Comparison of ENCODE assay signal across 8 cellular contexts in the genomic region with DNA sequence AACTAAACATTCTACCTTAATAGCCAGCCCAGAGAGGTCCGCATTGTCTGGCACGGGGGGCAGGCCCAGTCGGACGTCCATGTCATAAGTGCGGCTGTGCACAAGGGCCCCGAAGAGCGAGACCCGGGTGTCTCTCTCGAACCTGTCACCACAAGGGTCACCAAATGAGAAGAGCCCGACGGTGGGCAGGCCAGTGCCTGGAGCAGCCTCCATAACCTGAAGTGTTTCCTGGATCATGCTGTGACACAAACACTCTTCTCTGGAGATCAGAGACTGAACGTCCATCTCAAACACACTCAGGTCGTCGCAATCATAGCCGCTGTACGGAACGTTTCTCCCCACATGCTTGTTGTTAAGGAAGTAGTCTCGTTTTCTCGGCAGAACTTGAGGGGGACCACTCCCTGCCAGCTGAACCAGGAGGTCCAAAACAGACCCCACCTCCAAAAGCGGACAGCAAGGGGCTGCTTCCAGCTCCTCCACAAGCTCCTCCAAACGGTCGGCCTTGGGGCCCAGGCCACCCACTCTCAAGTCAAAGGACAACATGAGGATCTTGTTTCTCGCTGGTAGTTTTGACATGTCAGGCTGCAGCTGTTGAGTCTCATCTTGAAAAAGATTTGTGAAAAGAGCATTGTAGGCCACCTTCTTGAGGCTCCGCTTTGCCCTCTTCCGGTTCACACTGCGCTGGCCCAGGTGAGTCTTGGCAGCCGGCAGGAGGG. TPM values are rescaled to one million over a fixed set of nuclear protein-coding genes. Genes with fewer than 3 reads are reported as not detected.
DNase-seq lines count a peak whose midpoint lies in the region; ATAC-seq, FAIRE-seq and TF ChIP-seq lines count a peak whose summit lies in the region.

No MANE protein-coding gene starts in this region.

- H3K27ac Mint-ChIP-seq in CD8-positive, alpha-beta memory T cell: peak overlapping the region; percentile 94 to 100 (median 98)

- H3K36me3 Mint-ChIP-seq in CD8-positive, alpha-beta memory T cell: peaks cover 0 to 40% (median 5%) of the 10 kb centered on the region in 3 donors

- peak overlapping the region; percentile 77 to 98 for H3K9ac ChIP-seq in mucosa of rectum (ENCODE audit: low read depth in 1 of 2, low read length in 2 of 2)

- POLR2A ChIA-PET in CD8-positive, alpha-beta memory T cell (lab: Charles Lee): interaction anchor here (0.7 to 1.3 kb wide), 7 partner anchors 23 to 282 kb away, joined by 3 to 10 read pairs (median 6); a partner anchor contains a TSS

- peaks cover 0 to 1% of the 10 kb centered on the region in 2 donors for H3K27me3 Mint-ChIP-seq in CD8-positive, alpha-beta memory T cell

- peak overlapping the region; percentile 84 to 100 (median 98) for H3K4me3 Mint-ChIP-seq in CD8-positive, alpha-beta memory T cell

- no peaks in the 10 kb centered on the region for H3K9me3 ChIP-seq in CD8-positive, alpha-beta memory T cell (ENCODE audit: low read length)
- H3K9me3 ChIP-seq in mucosa of rectum (ENCODE audit: control insufficient read depth in 2 of 2, low read length in 2 of 2): no peaks in the 10 kb centered on the region

- peaks cover 24% of the 10 kb centered on the region for H3K36me3 ChIP-seq in CD8-positive, alpha-beta memory T cell (ENCODE audit: insufficient read depth, low read length)
- H3K36me3 ChIP-seq in bronchial epithelial cell (ENCODE audit: control insufficient read depth, insufficient read depth, low read length) (peaks cover 21% of the 10 kb centered on the region), mucosa of rectum (ENCODE audit: control insufficient read depth in 2 of 2, insufficient read depth in 2 of 2, low read length in 2 of 2) (peaks cover 6 to 33% of the 10 kb centered on the region in 2 donors)

- no peaks in the 10 kb centered on the region for H3K27me3 ChIP-seq in CD8-positive, alpha-beta memory T cell (ENCODE audit: insufficient read depth, low read length, poor library complexity, severe bottlenecking)
- H3K27me3 ChIP-seq in bronchial epithelial cell (ENCODE audit: control insufficient read depth, insufficient read depth, low read length): no peaks in the 10 kb centered on the region
- no peaks in the 10 kb centered on the region for H3K27me3 ChIP-seq in mucosa of rectum (ENCODE audit: control insufficient read depth in 2 of 2, insufficient read depth in 2 of 2, low read length in 2 of 2)

- TF ChIP-seq CTCF in bronchial epithelial cell (IDR thresholded peaks at IDR 0.05; ENCODE audit: insufficient read depth, low read length, severe bottlenecking) (no peak), D721Med (IDR thresholded peaks at IDR 0.05; ENCODE audit: insufficient read depth, missing control alignments) (no peak)

- no peaks in the 10 kb centered on the region for H3K9me3 Mint-ChIP-seq in CD8-positive, alpha-beta memory T cell

- no peak for DNase-seq in CD8-positive, alpha-beta memory T cell
- DNase-seq in Jurkat, Clone E6-1 (ENCODE audit: low read depth, low spot score): no peak
- DNase-seq in bronchial epithelial cell (ENCODE audit: low read depth): no peak
- no peak for DNase-seq in D721Med (ENCODE audit: insufficient read length, low spot score)
- no peak for DNase-seq in GM12891 (ENCODE audit: insufficient read length, low spot score)
- no peak for DNase-seq in RCC 7860 (ENCODE audit: low spot score)

- TF ChIP-seq POLR2A in GM12891 (IDR thresholded peaks at IDR 0.05; ENCODE audit: low read depth, low read length): no peak

- peak overlapping the region; percentile 77 for H3K4me3 ChIP-seq in CD8-positive, alpha-beta memory T cell (ENCODE audit: low read length)
- H3K4me3 ChIP-seq in Jurkat, Clone E6-1 (ENCODE audit: low read length): peak overlapping the region; percentile 95
- H3K4me3 ChIP-seq in bronchial epithelial cell (ENCODE audit: low read depth, low read length): peak overlapping the region; percentile 93
- peak overlapping the region; percentile 93 to 96 for H3K4me3 ChIP-seq in mucosa of rectum (ENCODE audit: low read length in 2 of 2)

- FAIRE-seq in bronchial epithelial cell (lab: Jason Lieb, UNC) (peak; percentile 47), D721Med (lab: Jason Lieb, UNC) (no peak), GM12891 (lab: Jason Lieb, UNC) (no peak), RCC 7860 (lab: Jason Lieb, UNC) (no peak)

- H3K4me1 ChIP-seq in CD8-positive, alpha-beta memory T cell (ENCODE audit: insufficient read depth, low read length): peaks cover 50% of the 10 kb centered on the region
- peaks cover 37 to 40% of the 10 kb centered on the region in 2 donors for H3K4me1 ChIP-seq in mucosa of rectum (ENCODE audit: control insufficient read depth in 2 of 2, insufficient read depth in 2 of 2, low read length in 2 of 2)

- ATAC-seq in GM21737 (IDR thresholded peaks at IDR 0.05; ENCODE audit: unreplicated experiment): no peak

- H3K4me1 Mint-ChIP-seq in CD8-positive, alpha-beta memory T cell: peaks cover 34 to 66% (median 41%) of the 10 kb centered on the region in 3 donors

- CTCF ChIA-PET in CD8-positive, alpha-beta memory T cell (lab: Charles Lee): interaction anchor here (0.8 to 4.7 kb wide), 16 partner anchors 8 to 377 kb away, joined by 3 to 28 read pairs (median 4); a partner anchor contains a TSS

- peak overlapping the region; percentile 99 for H3K27ac ChIP-seq in CD8-positive, alpha-beta memory T cell (ENCODE audit: low read depth, low read length)
- peak overlapping the region; percentile 93 for H3K27ac ChIP-seq in mucosa of rectum (ENCODE audit: low read depth in 2 of 2, low read length in 2 of 2)

TF ChIP-seq in GM12891, 5 proteins besides CTCF, POLR2A, EP300 and RAD21:
- TF ChIP-seq POU2F2 (IDR thresholded peaks at IDR 0.05; ENCODE audit: low read depth, low read length) (no peak), TAF1 (IDR thresholded peaks at IDR 0.05; ENCODE audit: low read depth, low read length) (no peak), POLR2AphosphoS5 (IDR thresholded peaks at IDR 0.05; ENCODE audit: low read depth, low read length) (no peak), PAX5 (IDR thresholded peaks at IDR 0.05; ENCODE audit: insufficient read depth, low read length, severe bottlenecking) (no peak), SPI1 (IDR thresholded peaks at IDR 0.05; ENCODE audit: low read depth, low read length) (no peak)

RNA-seq across cellular contexts. Expression of a gene that starts 1.0 kb away (rescaled TPM):
- 10 to 100 TPM; 51.4 to 52.2 TPM for total RNA-seq in CD8-positive, alpha-beta memory T cell
- 18.6 TPM for polyA plus RNA-seq in CD8-positive, alpha-beta memory T cell
- polyA plus RNA-seq in Jurkat, Clone E6-1 (2012; ENCODE audit: insufficient read depth, insufficient read length): 44.0 TPM
- 18.2 TPM in 2 replicates for total RNA-seq in bronchial epithelial cell
- 25.2 TPM for polyA plus RNA-seq in GM12891 (2012; ENCODE audit: low read depth, missing spikeins)

RNA-seq across cellular contexts. Expression of a gene that starts 7.2 kb away (rescaled TPM):
- 10 to 100 TPM; 42.5 to 44.7 TPM for total RNA-seq in CD8-positive, alpha-beta memory T cell
- 7.5 TPM for polyA plus RNA-seq in CD8-positive, alpha-beta memory T cell
- 54.8 TPM for polyA plus RNA-seq in Jurkat, Clone E6-1 (2012; ENCODE audit: insufficient read depth, insufficient read length)
- 9.7 and 13.8 TPM in 2 replicates for total RNA-seq in bronchial epithelial cell
- 32.6 TPM for polyA plus RNA-seq in GM12891 (2012; ENCODE audit: low read depth, missing spikeins)

RNA-seq across cellular contexts. Expression of a gene that starts 17.6 kb away (rescaled TPM):
- 1 to 10 TPM; 9.3 to 9.7 TPM for total RNA-seq in CD8-positive, alpha-beta memory T cell
- 0.03 TPM for polyA plus RNA-seq in CD8-positive, alpha-beta memory T cell
- 27.7 TPM for polyA plus RNA-seq in Jurkat, Clone E6-1 (2012; ENCODE audit: insufficient read depth, insufficient read length)
- 12.4 and 14.1 TPM in 2 replicates for total RNA-seq in bronchial epithelial cell
- 11.3 TPM for polyA plus RNA-seq in GM12891 (2012; ENCODE audit: low read depth, missing spikeins)

RNA-seq across cellular contexts. Expression of a gene that starts 26.3 kb away (rescaled TPM):
- 10 to 100 TPM; 12.8 to 13.2 TPM for total RNA-seq in CD8-positive, alpha-beta memory T cell
- 0.28 TPM for polyA plus RNA-seq in CD8-positive, alpha-beta memory T cell
- polyA plus RNA-seq in Jurkat, Clone E6-1 (2012; ENCODE audit: insufficient read depth, insufficient read length): 37.9 TPM
- total RNA-seq in bronchial epithelial cell: 3.4 and 9.0 TPM in 2 replicates
- 4.8 TPM for polyA plus RNA-seq in GM12891 (2012; ENCODE audit: low read depth, missing spikeins)

RNA-seq across cellular contexts. Expression of a gene that starts 43.1 kb away (rescaled TPM):
- 10 to 100 TPM; 22.3 to 25.9 TPM for total RNA-seq in CD8-positive, alpha-beta memory T cell
- 6.1 TPM for polyA plus RNA-seq in CD8-positive, alpha-beta memory T cell
- polyA plus RNA-seq in Jurkat, Clone E6-1 (2012; ENCODE audit: insufficient read depth, insufficient read length): 26.0 TPM
- total RNA-seq in bronchial epithelial cell: 20.8 and 25.7 TPM in 2 replicates
- polyA plus RNA-seq in GM12891 (2012; ENCODE audit: low read depth, missing spikeins): 10.4 TPM
